Comparison of ENCODE assay signal across 13 cellular contexts in the genomic region with DNA sequence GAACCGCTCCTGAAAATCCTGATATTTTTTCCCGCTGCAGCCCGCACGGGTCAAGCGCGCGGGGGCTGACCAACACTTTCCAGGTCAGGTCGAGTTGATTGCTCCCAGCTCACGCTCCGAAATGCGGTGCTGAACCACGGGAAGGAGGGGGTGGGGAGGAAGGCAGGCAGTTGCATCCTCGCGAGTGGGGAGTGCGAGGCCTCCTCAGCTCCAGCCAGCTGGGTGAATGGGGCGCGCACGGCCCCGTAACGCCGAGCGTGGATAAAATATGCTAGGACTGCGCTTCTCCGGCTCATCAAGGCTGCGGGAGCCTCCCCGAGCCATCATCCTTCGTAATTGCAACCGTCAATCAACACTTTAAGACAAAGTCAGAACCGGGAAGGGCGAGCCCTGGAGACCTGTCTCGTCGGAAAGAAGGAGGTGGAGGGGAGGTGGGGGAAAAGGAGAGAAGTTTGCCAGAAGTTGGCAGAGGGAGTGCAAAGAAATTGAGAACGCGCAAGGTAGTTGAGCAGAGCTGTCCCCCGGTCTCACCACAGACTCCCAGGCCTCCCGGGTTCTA. TPM values are rescaled to one million over a fixed set of nuclear protein-coding genes. Genes with fewer than 3 reads are reported as not detected.
DNase-seq lines count a peak whose midpoint lies in the region; ATAC-seq and TF ChIP-seq lines count a peak whose summit lies in the region.
"Had no signal": no experiment of that assay in that cellular context is flagged by ENCODE, and none has a peak within 500 bp of the region (broad histone marks: within the 10 kb centered on the region; RNA-seq: fewer than 3 reads in every experiment).

No MANE protein-coding gene starts in this region.

- intact Hi-C loops in mucosa of descending colon (cut with DNase I, micrococcal nuclease), result no loop called here
- intact Hi-C loops in stomach (cut with DNase I; ENCODE audit: low total_unique reads), result no loop called here
- intact Hi-C loops in spleen (cut with DNase I; ENCODE audit: low total_unique reads), result no loop called here

- H3K27ac ChIP-seq in Peyer's patch (peak overlapping the region in 3 of 4 donors; percentile 17 to 87 (median 77)), ectodermal cell (ENCODE audit: insufficient read depth, low read depth, low read length, poor library complexity, severe bottlenecking) (no peak overlapping the region), stomach (no peak overlapping the region), spleen (no peak overlapping the region)
- H3K27ac ChIP-seq: neutrophil had no signal

- 0 to 1% methylated on average over 36 of the region's 36 CpGs for WGBS in ectodermal cell, 2 experiments
- 6 to 22% (median 7%) methylated on average over 36 of the region's 36 CpGs for WGBS in stomach, 5 donors
- WGBS in spleen, 5 donors, result 5 to 11% (median 6%) methylated on average over 36 of the region's 36 CpGs

- H3K36me3 ChIP-seq in Peyer's patch (no peaks in the 10 kb centered on the region), ectodermal cell (ENCODE audit: control insufficient read depth, insufficient read depth, low read length) (no peaks in the 10 kb centered on the region), mucosa of descending colon (ENCODE audit: low read depth) (no peaks in the 10 kb centered on the region), stomach (no peaks in the 10 kb centered on the region), spleen (no peaks in the 10 kb centered on the region)
- H3K36me3 ChIP-seq: neutrophil had no signal

- TF ChIP-seq POLR2A in Peyer's patch (IDR thresholded peaks at IDR 0.05) (no peak), stomach (IDR thresholded peaks at IDR 0.05) (no peak), spleen (IDR thresholded peaks at IDR 0.05) (no peak)

- no peak for TF ChIP-seq EP300 in stomach (IDR thresholded peaks at IDR 0.05)

- H3K9me3 ChIP-seq in Peyer's patch (no peaks in the 10 kb centered on the region), ectodermal cell (ENCODE audit: control insufficient read depth, low read length) (no peaks in the 10 kb centered on the region), mucosa of descending colon (no peaks in the 10 kb centered on the region), stomach (no peaks in the 10 kb centered on the region), spleen (no peaks in the 10 kb centered on the region)
- H3K9me3 ChIP-seq: neutrophil had no signal

- peaks cover 0 to 24% (median 4%) of the 10 kb centered on the region in 4 donors for H3K4me1 ChIP-seq in Peyer's patch
- peaks cover 31% of the 10 kb centered on the region for H3K4me1 ChIP-seq in ectodermal cell (ENCODE audit: control insufficient read depth, insufficient read depth, low read length)
- H3K4me1 ChIP-seq in mucosa of descending colon (ENCODE audit: low read depth), result peaks cover 7% of the 10 kb centered on the region
- H3K4me1 ChIP-seq in stomach, result peaks cover 21 to 54% (median 41%) of the 10 kb centered on the region in 4 donors
- peaks cover 14 to 53% (median 40%) of the 10 kb centered on the region in 6 donors for H3K4me1 ChIP-seq in spleen

- no peak for TF ChIP-seq CTCF in Peyer's patch (IDR thresholded peaks at IDR 0.05)
- TF ChIP-seq CTCF in mucosa of descending colon (IDR thresholded peaks at IDR 0.05), result no peak
- no peak for TF ChIP-seq CTCF in stomach (IDR thresholded peaks at IDR 0.05)
- TF ChIP-seq CTCF in omental fat pad (IDR thresholded peaks at IDR 0.05), result no peak
- no peak for TF ChIP-seq CTCF in spleen (IDR thresholded peaks at IDR 0.05 in 8 of 11, conservative IDR thresholded peaks at IDR 0.05 in 3 of 11)

- H3K4me3 ChIP-seq in Peyer's patch (peak overlapping the region in 3 of 4 donors; percentile 10 to 41 (median 33)), ectodermal cell (ENCODE audit: insufficient read depth, low read depth, low read length) (peak overlapping the region; percentile 2), mucosa of descending colon (no peak overlapping the region), stomach (peak overlapping the region in 3 of 4 donors; percentile 8 to 33 (median 8)), spleen (peak overlapping the region in 3 of 8 donors; percentile 8 to 34 (median 13))

- DNase-seq in Peyer's patch (peak in 1 of 3 donors; percentile 59), mucosa of descending colon (peak in 2 of 3 donors; percentile 37 to 57), stomach (no peak), omental fat pad (ENCODE audit: low spot score) (no peak), spleen (no peak)
- no peak for DNase-seq in stimulated activated naive CD8-positive, alpha-beta T cell treated with anti-CD3 and anti-CD28 coated beads, Interleukin-15, Interleukin-2, amounts not matched to agents 100 U/mL and 50 U/mL, for 24 hours
- DNase-seq: activated CD8-positive, alpha-beta memory T cell treated with anti-CD3 and anti-CD28 coated beads, Interleukin-2, amount 50 U/mL, for 48 hours; amygdala; COR-L47; Right ventricle myocardium superior; stimulated activated CD4-positive, alpha-beta T cell treated with anti-CD3 and anti-CD28 coated beads, Interleukin-4, amount 100 ng/mL, for 24 hours had no signal

- H3K27me3 ChIP-seq in Peyer's patch (peaks cover 0 to 13% of the 10 kb centered on the region in 2 donors), ectodermal cell (ENCODE audit: control insufficient read depth, insufficient read depth, low read length, poor library complexity, severe bottlenecking) (peaks cover 100% of the 10 kb centered on the region), stomach (peaks cover 31 to 100% (median 68%) of the 10 kb centered on the region in 3 donors), spleen (replicated peaks in 1 of 7) (peaks cover 4 to 100% (median 93%) of the 10 kb centered on the region in 7 donors)

- ATAC-seq in mucosa of descending colon, result no peak
- ATAC-seq in omental fat pad (ENCODE audit: low FRiP score), result no peak
- ATAC-seq in stimulated activated naive CD8-positive, alpha-beta T cell treated with anti-CD3 and anti-CD28 coated beads, Interleukin-15, Interleukin-2, amounts not matched to agents 100 U/mL and 50 U/mL, for 24 hours, result no peak

RNA-seq across cellular contexts. Expression of a gene that starts 8.0 kb away (rescaled TPM):
- total RNA-seq in Peyer's patch (100 to 1,000 TPM in 3 of 4 donors, 10 to 100 TPM in 1; 37.1 to 193 (median 171) TPM), mucosa of descending colon (10 to 100 TPM; 32.7 to 75.3 (median 47.9) TPM), stomach (100 to 1,000 TPM in 1 of 5 donors, 10 to 100 TPM in 1, 1 to 10 TPM in 1, under 1 TPM in 1, not detected in 1; 0.45 to 227 (median 6.0) TPM), omental fat pad (10 to 100 TPM in 2 of 4 donors, 1 to 10 TPM in 2; 3.7 to 19.1 (median 11.3) TPM), spleen (under 1 TPM in 4 of 7 donors, not detected in 3; 0.10 to 0.63 (median 0.17) TPM)
- polyA plus RNA-seq in ectodermal cell (2013, experiment 1 of 4), result 0.15 TPM
- polyA plus RNA-seq in ectodermal cell (2013, experiment 2 of 4), result 0.05 TPM
- 0.27 TPM for polyA plus RNA-seq in ectodermal cell (2013, experiment 3 of 4)
- 0.20 TPM for polyA plus RNA-seq in ectodermal cell (2013, experiment 4 of 4)
- polyA plus RNA-seq in stomach (under 1 TPM; 0.33 to 0.46 (median 0.44) TPM), spleen (under 1 TPM; 0.02 to 0.06 (median 0.05) TPM)

Comparison
In these comparisons a context has a peak if more than half of its experiments do, and no peak if none do; other contexts are left out.
1. DNase-seq: peak in mucosa of descending colon (2 of 3); none in stomach (single experiment), omental fat pad (single experiment), spleen (single experiment) and stimulated activated naive CD8-positive, alpha-beta T cell treated with anti-CD3 and anti-CD28 coated beads, Interleukin-15, Interleukin-2, amounts not matched to agents 100 U/mL and 50 U/mL, for 24 hours (single experiment).
2. H3K27ac ChIP-seq: peak in Peyer's patch (3 of 4); none in ectodermal cell (single experiment), stomach (0 of 5) and spleen (0 of 8).